In genomic region chr1:210010161-210010560, GRCh38 we compare ENCODE assay signal across 28 cellular contexts.
"Had no signal": no experiment of that assay in that cellular context is flagged by ENCODE, and none has a peak within 500 bp of the region (broad histone marks: within the 10 kb centered on the region; RNA-seq: fewer than 3 reads in every experiment).

No MANE protein-coding gene starts in this region.

- H3K4me3 ChIP-seq: coronary artery, dorsolateral prefrontal cortex, esophagus muscularis mucosa, esophagus squamous epithelium, gastrocnemius medialis, gastroesophageal sphincter, heart left ventricle, heart right ventricle, hepatocyte had no signal

- H3K4me1 ChIP-seq: esophagus muscularis mucosa, esophagus squamous epithelium, gastrocnemius medialis, gastroesophageal sphincter, heart left ventricle, heart right ventricle had no signal

- DNase-seq: cortex of kidney; dermis blood vessel endothelial cell; dorsolateral prefrontal cortex; effector CD4-positive, alpha-beta T cell; effector CD8-positive, alpha-beta T cell; effector memory CD4-positive, alpha-beta T cell; effector memory CD8-positive, alpha-beta T cell; endodermal cell; erythroblast; esophagus squamous epithelium; foreskin fibroblast; foreskin keratinocyte; foreskin melanocyte; gastrocnemius medialis; glutamatergic neuron; head of caudate nucleus; heart left ventricle; heart right ventricle; hippocampal formation had no signal

- H3K27ac ChIP-seq: coronary artery, dorsolateral prefrontal cortex, epithelial cell of prostate, esophagus muscularis mucosa, esophagus squamous epithelium, foreskin keratinocyte, gastrocnemius medialis, gastroesophageal sphincter, heart left ventricle, heart right ventricle, hepatocyte had no signal

- FAIRE-seq: endometrium, endothelial cell of umbilical vein, frontal cortex had no signal

- ATAC-seq: effector memory CD8-positive, alpha-beta T cell; esophagus mucosa; foreskin keratinocyte; gastrocnemius medialis; gastroesophageal sphincter; heart left ventricle; heart right ventricle had no signal

- H3K9me3 ChIP-seq: esophagus muscularis mucosa, esophagus squamous epithelium, gastrocnemius medialis, gastroesophageal sphincter had no signal

- H3K36me3 ChIP-seq: esophagus muscularis mucosa, esophagus squamous epithelium, gastrocnemius medialis, gastroesophageal sphincter, heart left ventricle, heart right ventricle had no signal
